18 cellular contexts compared by ENCODE assay signal in genomic region chr15:71109130-71109529, GRCh38. TPM values are rescaled to one million over a fixed set of nuclear protein-coding genes. Genes with fewer than 3 reads are reported as not detected.
A peak's percentile ranks its signal among the peaks of the same experiment; 100 is the strongest.
DNase-seq lines count a peak whose midpoint lies in the region; ATAC-seq and TF ChIP-seq lines count a peak whose summit lies in the region.
"Had no signal": no experiment of that assay in that cellular context is flagged by ENCODE, and none has a peak within 500 bp of the region (broad histone marks: within the 10 kb centered on the region; RNA-seq: fewer than 3 reads in every experiment).

No MANE protein-coding gene starts in this region.

- no peak overlapping the region for H3K27ac ChIP-seq in neural cell (ENCODE audit: low read length)
- H3K27ac ChIP-seq: upper lobe of right lung had no signal

- ATAC-seq in GM18520 (IDR thresholded peaks at IDR 0.05; ENCODE audit: unreplicated experiment): no peak
- ATAC-seq: activated T-cell treated with anti-CD3 and anti-CD28 coated beads, Interleukin-2, amount 50 U/mL, for 72 hours; GM23338; upper lobe of right lung had no signal

- H3K36me3 ChIP-seq in BJ (ENCODE audit: control insufficient read depth, insufficient read depth, low read length) (no peaks in the 10 kb centered on the region), neural cell (ENCODE audit: insufficient read depth, low read length) (no peaks in the 10 kb centered on the region)
- H3K36me3 ChIP-seq: upper lobe of right lung had no signal

- TF ChIP-seq CTCF in BJ (IDR thresholded peaks at IDR 0.05; ENCODE audit: insufficient read depth, low read depth, low read length) (peak; percentile 49), epithelial cell of esophagus (IDR thresholded peaks at IDR 0.05; ENCODE audit: insufficient read depth, low read depth, low read length, missing control alignments) (peak; percentile 17), neural cell (IDR thresholded peaks at IDR 0.05; ENCODE audit: poor library complexity, severe bottlenecking) (no peak), GM10248 (IDR thresholded peaks at IDR 0.05; ENCODE audit: control extremely low read depth, extremely low read depth, low read depth, missing control alignments) (no peak)

- H3K9me3 ChIP-seq in neural cell (ENCODE audit: low read length): no peaks in the 10 kb centered on the region
- H3K9me3 ChIP-seq: upper lobe of right lung had no signal

- H3K27me3 ChIP-seq in BJ (ENCODE audit: control insufficient read depth, insufficient read depth, low read length) (no peaks in the 10 kb centered on the region), neural cell (ENCODE audit: insufficient read depth, low read depth, low read length) (no peaks in the 10 kb centered on the region)
- H3K27me3 ChIP-seq: upper lobe of right lung had no signal

- TF ChIP-seq EP300 in neural cell (conservative IDR thresholded peaks at IDR 0.05; ENCODE audit: poor library complexity, severe bottlenecking): no peak

- DNase-seq in BJ (ENCODE audit: low read depth) (peak; percentile 51), NCI-H226 (peak; percentile 52), epithelial cell of esophagus (ENCODE audit: low read depth) (peak; percentile 38), NCI-H1930 (lab: John Stamatoyannopoulos, UW) (no peak), GM10248 (ENCODE audit: extremely low spot score) (no peak)
- DNase-seq in stimulated activated CD4-positive, alpha-beta T cell treated with anti-CD3 and anti-CD28 coated beads, Interleukin-15, amount 100 ng/mL, for 24 hours: no peak
- DNase-seq: activated CD4-positive, alpha-beta T cell treated with anti-CD3 and anti-CD28 coated beads, Interleukin-2, amount 50 U/mL, for 4 hours; activated T-cell treated with anti-CD3 and anti-CD28 coated beads, Interleukin-2, amount 50 U/mL, for 72 hours; GDM1; glutamatergic neuron; NCI-H1694; nephron progenitor cell; retina; stimulated activated CD4-positive, alpha-beta T cell treated with anti-CD3 and anti-CD28 coated beads, Interleukin-4, amount 100 ng/mL, for 1 hour; upper lobe of right lung had no signal

- no peaks in the 10 kb centered on the region for H4K20me1 ChIP-seq in neural cell (ENCODE audit: insufficient read depth)

- no peaks in the 10 kb centered on the region for H3K79me2 ChIP-seq in neural cell (replicated peaks; ENCODE audit: insufficient read depth, low read length)

- POLR2A ChIA-PET in BJ (lab: Charles Lee) (interaction anchor here (0.9 kb wide), 1 partner anchor 332 kb away, joined by 3 read pairs; no protein-coding TSS in a partner anchor), GM10248 (lab: Yijun Ruan, JAX) (no interaction called here)

- H3F3A ChIP-seq in neural cell (ENCODE audit: insufficient read depth, low read length, poor library complexity, severe bottlenecking): no peaks in the 10 kb centered on the region

- CTCF ChIA-PET in BJ (lab: Yijun Ruan, JAX): interaction anchor here (0.6 to 3.6 kb wide), 22 partner anchors 9 to 695 kb away, joined by 3 to 32 read pairs (median 4); no protein-coding TSS in a partner anchor
- CTCF ChIA-PET in GM10248 (lab: Yijun Ruan, JAX): interaction anchor here (1.8 kb wide), 1 partner anchor 12 kb away, joined by 7 read pairs; no protein-coding TSS in a partner anchor

- no peak overlapping the region for H3K4me2 ChIP-seq in neural cell (ENCODE audit: low read length)
- H3K4me2 ChIP-seq: GM23338 had no signal

- H3K4me3 ChIP-seq in BJ (ENCODE audit: low read depth, low read length) (no peak overlapping the region), epithelial cell of esophagus (ENCODE audit: low read length) (no peak overlapping the region), neural cell (ENCODE audit: low read length) (no peak overlapping the region)
- H3K4me3 ChIP-seq: GM23338, upper lobe of right lung had no signal

- no peak overlapping the region for H3K9ac ChIP-seq in neural cell (ENCODE audit: low read length)

- H2AFZ ChIP-seq in neural cell (ENCODE audit: low read depth, low read length): no peak overlapping the region
- H2AFZ ChIP-seq: GM23338 had no signal

- H3K9me2 ChIP-seq in neural cell (ENCODE audit: insufficient read depth, low read length): no peaks in the 10 kb centered on the region

- TF ChIP-seq RAD21 in neural cell (conservative IDR thresholded peaks at IDR 0.05): peak; percentile 21

TF ChIP-seq in neural cell, 6 proteins besides CTCF, POLR2A, EP300 and RAD21:
- TF ChIP-seq MXI1 (conservative IDR thresholded peaks at IDR 0.05; ENCODE audit: poor library complexity, severe bottlenecking): no peak
- no peak for TF ChIP-seq POLR2AphosphoS5 (IDR thresholded peaks at IDR 0.05)
- no peak for TF ChIP-seq SMC3 (conservative IDR thresholded peaks at IDR 0.05; ENCODE audit: poor library complexity)
- TF ChIP-seq REST (IDR thresholded peaks at IDR 0.05; ENCODE audit: borderline replicate concordance): no peak
- no peak for TF ChIP-seq TAF1 (IDR thresholded peaks at IDR 0.05; ENCODE audit: low read depth)
- TF ChIP-seq EZH2 (IDR thresholded peaks at IDR 0.05; ENCODE audit: borderline replicate concordance, insufficient read depth, low read length, poor library complexity, severe bottlenecking): no peak
TF ChIP-seq in neural cell: peak in this region for 0.

RNA-seq across cellular contexts. Expression of gene THSD4, which starts 6.1 kb away (rescaled TPM):
- polyA plus RNA-seq in BJ (2011; rRNA removed) (13.4 and 18.8 TPM in 2 replicates), neural cell (0.46 and 1.3 TPM in 2 replicates)
- polyA minus RNA-seq in BJ (2011; rRNA and poly(A)+ RNA removed): 30.3 and 32.6 TPM in 2 replicates
- 1.9 and 3.4 TPM in 2 replicates for polyA minus RNA-seq in neural cell

Comparison
In these comparisons a context has a peak if more than half of its experiments do, and no peak if none do; other contexts are left out.
1. DNase-seq: peak in BJ (single experiment), NCI-H226 (single experiment) and epithelial cell of esophagus (single experiment); none in NCI-H1930 (0 of 2), stimulated activated CD4-positive, alpha-beta T cell treated with anti-CD3 and anti-CD28 coated beads, Interleukin-15, amount 100 ng/mL, for 24 hours (single experiment) and GM10248 (single experiment).
2. CTCF ChIP-seq: peak in BJ (single experiment) and epithelial cell of esophagus (single experiment); none in neural cell (single experiment) and GM10248 (single experiment).